In genomic region chr6:40523505-40524172, GRCh38 we compare ENCODE assay signal across 1 cellular context.
TF ChIP-seq lines count a peak whose summit lies in the region.

No MANE protein-coding gene starts in this region.

TF ChIP-seq in WTC11, 78 proteins besides CTCF, POLR2A, EP300 and RAD21 (continued from another document):
- TF ChIP-seq ARID4B (CRISPR knock-in tag; IDR thresholded peaks at IDR 0.05; ENCODE audit: borderline replicate concordance) (no peak), TEAD1 (CRISPR knock-in tag; IDR thresholded peaks at IDR 0.05) (no peak), ZNF423 (CRISPR knock-in tag; IDR thresholded peaks at IDR 0.05) (no peak), NFE2L1 (CRISPR knock-in tag; IDR thresholded peaks at IDR 0.05) (no peak), NR2C2 (CRISPR knock-in tag; IDR thresholded peaks at IDR 0.05) (no peak), MYBL2 (CRISPR knock-in tag; IDR thresholded peaks at IDR 0.05) (no peak), CDX4 (CRISPR knock-in tag; IDR thresholded peaks at IDR 0.05; ENCODE audit: borderline replicate concordance) (no peak), SOX15 (CRISPR knock-in tag; IDR thresholded peaks at IDR 0.05) (no peak), SMAD3 (CRISPR knock-in tag; IDR thresholded peaks at IDR 0.05; ENCODE audit: borderline replicate concordance) (no peak), ZNF416 (CRISPR knock-in tag; IDR thresholded peaks at IDR 0.05) (no peak), ATF3 (CRISPR knock-in tag; conservative IDR thresholded peaks at IDR 0.05) (no peak), GTF2I (CRISPR knock-in tag; conservative IDR thresholded peaks at IDR 0.05) (no peak), AR (CRISPR knock-in tag; IDR thresholded peaks at IDR 0.05) (no peak)
- TF ChIP-seq, protein P1, sequence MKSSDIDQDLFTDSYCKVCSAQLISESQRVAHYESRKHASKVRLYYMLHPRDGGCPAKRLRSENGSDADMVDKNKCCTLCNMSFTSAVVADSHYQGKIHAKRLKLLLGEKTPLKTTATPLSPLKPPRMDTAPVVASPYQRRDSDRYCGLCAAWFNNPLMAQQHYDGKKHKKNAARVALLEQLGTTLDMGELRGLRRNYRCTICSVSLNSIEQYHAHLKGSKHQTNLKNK (CRISPR knock-in tag; IDR thresholded peaks at IDR 0.05), result no peak
- TF ChIP-seq, protein P2, sequence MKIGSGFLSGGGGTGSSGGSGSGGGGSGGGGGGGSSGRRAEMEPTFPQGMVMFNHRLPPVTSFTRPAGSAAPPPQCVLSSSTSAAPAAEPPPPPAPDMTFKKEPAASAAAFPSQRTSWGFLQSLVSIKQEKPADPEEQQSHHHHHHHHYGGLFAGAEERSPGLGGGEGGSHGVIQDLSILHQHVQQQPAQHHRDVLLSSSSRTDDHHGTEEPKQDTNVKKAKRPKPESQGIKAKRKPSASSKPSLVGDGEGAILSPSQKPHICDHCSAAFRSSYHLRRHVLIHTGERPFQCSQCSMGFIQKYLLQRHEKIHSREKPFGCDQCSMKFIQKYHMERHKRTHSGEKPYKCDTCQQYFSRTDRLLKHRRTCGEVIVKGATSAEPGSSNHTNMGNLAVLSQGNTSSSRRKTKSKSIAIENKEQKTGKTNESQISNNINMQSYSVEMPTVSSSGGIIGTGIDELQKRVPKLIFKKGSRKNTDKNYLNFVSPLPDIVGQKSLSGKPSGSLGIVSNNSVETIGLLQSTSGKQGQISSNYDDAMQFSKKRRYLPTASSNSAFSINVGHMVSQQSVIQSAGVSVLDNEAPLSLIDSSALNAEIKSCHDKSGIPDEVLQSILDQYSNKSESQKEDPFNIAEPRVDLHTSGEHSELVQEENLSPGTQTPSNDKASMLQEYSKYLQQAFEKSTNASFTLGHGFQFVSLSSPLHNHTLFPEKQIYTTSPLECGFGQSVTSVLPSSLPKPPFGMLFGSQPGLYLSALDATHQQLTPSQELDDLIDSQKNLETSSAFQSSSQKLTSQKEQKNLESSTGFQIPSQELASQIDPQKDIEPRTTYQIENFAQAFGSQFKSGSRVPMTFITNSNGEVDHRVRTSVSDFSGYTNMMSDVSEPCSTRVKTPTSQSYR (CRISPR knock-in tag; IDR thresholded peaks at IDR 0.05), result no peak
